In the genomic region with DNA sequence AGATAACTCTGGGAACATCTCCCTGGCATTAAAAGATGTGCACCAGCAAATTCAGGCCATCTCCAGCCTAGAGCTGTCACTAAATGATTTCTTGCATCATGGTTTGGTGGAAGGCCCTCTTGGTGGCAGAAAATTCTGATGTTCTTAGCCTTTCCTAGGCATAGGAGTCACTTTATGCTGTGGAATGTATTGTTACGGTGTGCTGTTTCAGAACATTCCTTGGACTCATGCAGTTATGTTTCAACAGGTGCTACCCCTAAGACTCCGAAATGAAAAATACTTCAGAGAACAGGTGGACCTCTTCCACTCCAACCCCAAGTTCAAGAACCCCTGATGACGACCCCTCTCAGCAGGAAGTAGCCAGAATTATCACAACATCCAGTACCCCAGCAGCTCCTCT, we compare ENCODE assay signal across 11 cellular contexts.
DNase-seq lines count a peak whose midpoint lies in the region; ATAC-seq and TF ChIP-seq lines count a peak whose summit lies in the region.
"Had no signal": no experiment of that assay in that cellular context is flagged by ENCODE, and none has a peak within 500 bp of the region (broad histone marks: within the 10 kb centered on the region; RNA-seq: fewer than 3 reads in every experiment).

No MANE protein-coding gene starts in this region.

- DNase-seq in NCI-H82 (lab: John Stamatoyannopoulos, UW): peak; percentile 21
- DNase-seq in NCI-H82 treated with DMSO at 0.1 percent for 48 hours (lab: John Stamatoyannopoulos, UW; ENCODE audit: unreplicated experiment): no peak
- DNase-seq in kidney tubule cell (ENCODE audit: low spot score): peak; percentile 36
- peak; percentile 35 for DNase-seq in superior temporal gyrus (ENCODE audit: extremely low spot score)
- DNase-seq in activated naive CD4-positive, alpha-beta T cell treated with anti-CD3 and anti-CD28 coated beads, Interleukin-2, amount 50 U/mL, for 16 hours: no peak
- DNase-seq: activated effector memory CD4-positive, alpha-beta T cell treated with Interleukin-2 at 50 U/mL for 16 hours; AML-193; NCI-H1694 had no signal

- ATAC-seq in SK-N-SH treated with all-trans-retinoic acid at 6 μM for 48 hours: peak; percentile 74
- ATAC-seq in HG03159 (IDR thresholded peaks at IDR 0.05; ENCODE audit: unreplicated experiment): no peak
- ATAC-seq in GM21786 (IDR thresholded peaks at IDR 0.05; ENCODE audit: unreplicated experiment): no peak

TF ChIP-seq in SK-N-SH treated with all-trans-retinoic acid at 6 μM for 48 hours, 23 proteins besides CTCF, POLR2A, EP300 and RAD21:
- TF ChIP-seq, protein P1, sequence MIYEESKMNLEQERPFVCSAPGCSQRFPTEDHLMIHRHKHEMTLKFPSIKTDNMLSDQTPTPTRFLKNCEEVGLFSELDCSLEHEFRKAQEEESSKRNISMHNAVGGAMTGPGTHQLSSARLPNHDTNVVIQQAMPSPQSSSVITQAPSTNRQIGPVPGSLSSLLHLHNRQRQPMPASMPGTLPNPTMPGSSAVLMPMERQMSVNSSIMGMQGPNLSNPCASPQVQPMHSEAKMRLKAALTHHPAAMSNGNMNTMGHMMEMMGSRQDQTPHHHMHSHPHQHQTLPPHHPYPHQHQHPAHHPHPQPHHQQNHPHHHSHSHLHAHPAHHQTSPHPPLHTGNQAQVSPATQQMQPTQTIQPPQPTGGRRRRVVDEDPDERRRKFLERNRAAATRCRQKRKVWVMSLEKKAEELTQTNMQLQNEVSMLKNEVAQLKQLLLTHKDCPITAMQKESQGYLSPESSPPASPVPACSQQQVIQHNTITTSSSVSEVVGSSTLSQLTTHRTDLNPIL (CRISPR knock-in tag; IDR thresholded peaks at IDR 0.05; ENCODE audit: low read depth): no peak
- TF ChIP-seq CSDC2 (CRISPR knock-in tag; IDR thresholded peaks at IDR 0.05): no peak
- TF ChIP-seq GLIS3 (CRISPR knock-in tag; IDR thresholded peaks at IDR 0.05): no peak
- no peak for TF ChIP-seq ZFP30 (CRISPR knock-in tag; IDR thresholded peaks at IDR 0.05)
- TF ChIP-seq, protein P2, sequence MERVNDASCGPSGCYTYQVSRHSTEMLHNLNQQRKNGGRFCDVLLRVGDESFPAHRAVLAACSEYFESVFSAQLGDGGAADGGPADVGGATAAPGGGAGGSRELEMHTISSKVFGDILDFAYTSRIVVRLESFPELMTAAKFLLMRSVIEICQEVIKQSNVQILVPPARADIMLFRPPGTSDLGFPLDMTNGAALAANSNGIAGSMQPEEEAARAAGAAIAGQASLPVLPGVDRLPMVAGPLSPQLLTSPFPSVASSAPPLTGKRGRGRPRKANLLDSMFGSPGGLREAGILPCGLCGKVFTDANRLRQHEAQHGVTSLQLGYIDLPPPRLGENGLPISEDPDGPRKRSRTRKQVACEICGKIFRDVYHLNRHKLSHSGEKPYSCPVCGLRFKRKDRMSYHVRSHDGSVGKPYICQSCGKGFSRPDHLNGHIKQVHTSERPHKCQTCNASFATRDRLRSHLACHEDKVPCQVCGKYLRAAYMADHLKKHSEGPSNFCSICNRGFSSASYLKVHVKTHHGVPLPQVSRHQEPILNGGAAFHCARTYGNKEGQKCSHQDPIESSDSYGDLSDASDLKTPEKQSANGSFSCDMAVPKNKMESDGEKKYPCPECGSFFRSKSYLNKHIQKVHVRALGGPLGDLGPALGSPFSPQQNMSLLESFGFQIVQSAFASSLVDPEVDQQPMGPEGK (CRISPR knock-in tag; IDR thresholded peaks at IDR 0.05; ENCODE audit: borderline replicate concordance): no peak
- TF ChIP-seq, protein P3, sequence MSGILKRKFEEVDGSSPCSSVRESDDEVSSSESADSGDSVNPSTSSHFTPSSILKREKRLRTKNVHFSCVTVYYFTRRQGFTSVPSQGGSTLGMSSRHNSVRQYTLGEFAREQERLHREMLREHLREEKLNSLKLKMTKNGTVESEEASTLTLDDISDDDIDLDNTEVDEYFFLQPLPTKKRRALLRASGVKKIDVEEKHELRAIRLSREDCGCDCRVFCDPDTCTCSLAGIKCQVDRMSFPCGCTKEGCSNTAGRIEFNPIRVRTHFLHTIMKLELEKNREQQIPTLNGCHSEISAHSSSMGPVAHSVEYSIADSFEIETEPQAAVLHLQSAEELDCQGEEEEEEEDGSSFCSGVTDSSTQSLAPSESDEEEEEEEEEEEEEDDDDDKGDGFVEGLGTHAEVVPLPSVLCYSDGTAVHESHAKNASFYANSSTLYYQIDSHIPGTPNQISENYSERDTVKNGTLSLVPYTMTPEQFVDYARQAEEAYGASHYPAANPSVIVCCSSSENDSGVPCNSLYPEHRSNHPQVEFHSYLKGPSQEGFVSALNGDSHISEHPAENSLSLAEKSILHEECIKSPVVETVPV (CRISPR knock-in tag; IDR thresholded peaks at IDR 0.05): no peak
- TF ChIP-seq, protein P4, sequence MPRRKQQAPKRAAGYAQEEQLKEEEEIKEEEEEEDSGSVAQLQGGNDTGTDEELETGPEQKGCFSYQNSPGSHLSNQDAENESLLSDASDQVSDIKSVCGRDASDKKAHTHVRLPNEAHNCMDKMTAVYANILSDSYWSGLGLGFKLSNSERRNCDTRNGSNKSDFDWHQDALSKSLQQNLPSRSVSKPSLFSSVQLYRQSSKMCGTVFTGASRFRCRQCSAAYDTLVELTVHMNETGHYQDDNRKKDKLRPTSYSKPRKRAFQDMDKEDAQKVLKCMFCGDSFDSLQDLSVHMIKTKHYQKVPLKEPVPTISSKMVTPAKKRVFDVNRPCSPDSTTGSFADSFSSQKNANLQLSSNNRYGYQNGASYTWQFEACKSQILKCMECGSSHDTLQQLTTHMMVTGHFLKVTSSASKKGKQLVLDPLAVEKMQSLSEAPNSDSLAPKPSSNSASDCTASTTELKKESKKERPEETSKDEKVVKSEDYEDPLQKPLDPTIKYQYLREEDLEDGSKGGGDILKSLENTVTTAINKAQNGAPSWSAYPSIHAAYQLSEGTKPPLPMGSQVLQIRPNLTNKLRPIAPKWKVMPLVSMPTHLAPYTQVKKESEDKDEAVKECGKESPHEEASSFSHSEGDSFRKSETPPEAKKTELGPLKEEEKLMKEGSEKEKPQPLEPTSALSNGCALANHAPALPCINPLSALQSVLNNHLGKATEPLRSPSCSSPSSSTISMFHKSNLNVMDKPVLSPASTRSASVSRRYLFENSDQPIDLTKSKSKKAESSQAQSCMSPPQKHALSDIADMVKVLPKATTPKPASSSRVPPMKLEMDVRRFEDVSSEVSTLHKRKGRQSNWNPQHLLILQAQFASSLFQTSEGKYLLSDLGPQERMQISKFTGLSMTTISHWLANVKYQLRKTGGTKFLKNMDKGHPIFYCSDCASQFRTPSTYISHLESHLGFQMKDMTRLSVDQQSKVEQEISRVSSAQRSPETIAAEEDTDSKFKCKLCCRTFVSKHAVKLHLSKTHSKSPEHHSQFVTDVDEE (CRISPR knock-in tag; IDR thresholded peaks at IDR 0.05): no peak
- TF ChIP-seq ZNF70 (CRISPR knock-in tag; IDR thresholded peaks at IDR 0.05): no peak
- no peak for TF ChIP-seq TCF4 (CRISPR knock-in tag; IDR thresholded peaks at IDR 0.05; ENCODE audit: borderline replicate concordance)
- TF ChIP-seq ZC3H10 (CRISPR knock-in tag; IDR thresholded peaks at IDR 0.05): no peak
- TF ChIP-seq ESRRG (CRISPR knock-in tag; IDR thresholded peaks at IDR 0.05): no peak
- TF ChIP-seq PPARA (CRISPR knock-in tag; IDR thresholded peaks at IDR 0.05; ENCODE audit: borderline replicate concordance): no peak
- no peak for TF ChIP-seq ISL1 (CRISPR knock-in tag; IDR thresholded peaks at IDR 0.05)
- no peak for TF ChIP-seq ARNTL (CRISPR knock-in tag; IDR thresholded peaks at IDR 0.05; ENCODE audit: borderline replicate concordance, low read depth)
- TF ChIP-seq, protein P5, sequence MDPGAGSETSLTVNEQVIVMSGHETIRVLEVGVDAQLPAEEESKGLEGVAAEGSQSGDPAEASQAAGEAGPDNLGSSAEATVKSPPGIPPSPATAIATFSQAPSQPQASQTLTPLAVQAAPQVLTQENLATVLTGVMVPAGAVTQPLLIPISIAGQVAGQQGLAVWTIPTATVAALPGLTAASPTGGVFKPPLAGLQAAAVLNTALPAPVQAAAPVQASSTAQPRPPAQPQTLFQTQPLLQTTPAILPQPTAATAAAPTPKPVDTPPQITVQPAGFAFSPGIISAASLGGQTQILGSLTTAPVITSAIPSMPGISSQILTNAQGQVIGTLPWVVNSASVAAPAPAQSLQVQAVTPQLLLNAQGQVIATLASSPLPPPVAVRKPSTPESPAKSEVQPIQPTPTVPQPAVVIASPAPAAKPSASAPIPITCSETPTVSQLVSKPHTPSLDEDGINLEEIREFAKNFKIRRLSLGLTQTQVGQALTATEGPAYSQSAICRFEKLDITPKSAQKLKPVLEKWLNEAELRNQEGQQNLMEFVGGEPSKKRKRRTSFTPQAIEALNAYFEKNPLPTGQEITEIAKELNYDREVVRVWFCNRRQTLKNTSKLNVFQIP (CRISPR knock-in tag; IDR thresholded peaks at IDR 0.05; ENCODE audit: borderline replicate concordance, low read depth): no peak
- TF ChIP-seq RARB (CRISPR knock-in tag; IDR thresholded peaks at IDR 0.05): no peak
- TF ChIP-seq ZNF565 (CRISPR knock-in tag; conservative IDR thresholded peaks at IDR 0.05; ENCODE audit: low read depth): no peak
- TF ChIP-seq OSR1 (CRISPR knock-in tag; IDR thresholded peaks at IDR 0.05): no peak
- no peak for TF ChIP-seq BACH2 (CRISPR knock-in tag; IDR thresholded peaks at IDR 0.05; ENCODE audit: borderline replicate concordance)

Comparison
In these comparisons a context has a peak if more than half of its experiments do, and no peak if none do; other contexts are left out.
1. DNase-seq: peak in NCI-H82 (single experiment), kidney tubule cell (single experiment) and superior temporal gyrus (single experiment); none in NCI-H82 treated with DMSO at 0.1 percent for 48 hours (single experiment) and activated naive CD4-positive, alpha-beta T cell treated with anti-CD3 and anti-CD28 coated beads, Interleukin-2, amount 50 U/mL, for 16 hours (single experiment).